Comparison of ENCODE assay signal across 11 cellular contexts in genomic region chr1:152167835-152168534, GRCh38. TPM values are rescaled to one million over a fixed set of nuclear protein-coding genes. Genes with fewer than 3 reads are reported as not detected.
A peak's percentile ranks its signal among the peaks of the same experiment; 100 is the strongest.
DNase-seq lines count a peak whose midpoint lies in the region; ATAC-seq, FAIRE-seq and TF ChIP-seq lines count a peak whose summit lies in the region.
"Had no signal": no experiment of that assay in that cellular context is flagged by ENCODE, and none has a peak within 500 bp of the region (broad histone marks: within the 10 kb centered on the region; RNA-seq: fewer than 3 reads in every experiment).

No MANE protein-coding gene starts in this region.

- no peak for ATAC-seq in HG03442 (IDR thresholded peaks at IDR 0.05; ENCODE audit: unreplicated experiment)
- ATAC-seq in HG03432 (IDR thresholded peaks at IDR 0.05; ENCODE audit: unreplicated experiment) = no peak

- no peaks in the 10 kb centered on the region for H4K20me1 ChIP-seq in keratinocyte (ENCODE audit: control insufficient read depth, extremely low read depth, insufficient read depth, low read length)

- no peaks in the 10 kb centered on the region for H3K9me3 ChIP-seq in keratinocyte (ENCODE audit: control insufficient read depth, low read depth, low read length)
- H3K9me3 ChIP-seq: Peyer's patch had no signal

- H3K79me2 ChIP-seq in keratinocyte (ENCODE audit: control insufficient read depth, insufficient read depth, low read length) = no peaks in the 10 kb centered on the region

- DNase-seq in AG08396 (ENCODE audit: low spot score) (peak; percentile 26), HS-5 (ENCODE audit: low read depth) (peak; percentile 86), amniotic epithelial cell (ENCODE audit: low read depth) (peak; percentile 90), keratinocyte (ENCODE audit: low read depth, low spot score) (peak; percentile 97), D341Med (ENCODE audit: low spot score) (no peak), putamen (ENCODE audit: low spot score) (no peak)
- DNase-seq: caudate nucleus, immature natural killer cell, Peyer's patch had no signal

- FAIRE-seq in keratinocyte (lab: Jason Lieb, UNC) = peak; percentile 99

- dilution Hi-C loops in keratinocyte (cut with MboI; ENCODE audit: extremely low pct_ligation_motif_present, low sequenced_read_pairs) = no loop called here

- H3K4me3 ChIP-seq in keratinocyte (ENCODE audit: control insufficient read depth in 2 of 3, extremely low read depth in 1 of 3, insufficient read depth in 2 of 3, low read depth in 1 of 3, low read length in 3 of 3) = no peak overlapping the region
- H3K4me3 ChIP-seq: Peyer's patch had no signal

- no peaks in the 10 kb centered on the region for H3K36me3 ChIP-seq in keratinocyte (ENCODE audit: control insufficient read depth in 2 of 2, extremely low read depth in 1 of 2, insufficient read depth in 2 of 2, low read length in 2 of 2)
- H3K36me3 ChIP-seq: Peyer's patch had no signal

- H3K4me1 ChIP-seq in keratinocyte (ENCODE audit: control insufficient read depth, extremely low read depth, insufficient read depth, low read length) = peaks cover 37% of the 10 kb centered on the region
- H3K4me1 ChIP-seq: Peyer's patch had no signal

- peak overlapping the region; percentile 69 for H3K4me2 ChIP-seq in keratinocyte (ENCODE audit: control insufficient read depth, extremely low read depth, insufficient read depth, low read depth, low read length)

- peak overlapping the region; percentile 46 for H3K9ac ChIP-seq in keratinocyte (ENCODE audit: control insufficient read depth, extremely low read depth, insufficient read depth, low read length)

- no peak overlapping the region for H2AFZ ChIP-seq in keratinocyte (ENCODE audit: control insufficient read depth, low read length)

- H3K9me1 ChIP-seq in keratinocyte (ENCODE audit: control insufficient read depth, extremely low read depth, insufficient read depth, low read length) = no peaks in the 10 kb centered on the region

- TF ChIP-seq CTCF in keratinocyte (optimal IDR thresholded peaks at IDR 0.05 in 1 of 3, IDR thresholded peaks at IDR 0.05 in 1 of 3, conservative IDR thresholded peaks at IDR 0.05 in 1 of 3; ENCODE audit: extremely low read depth in 1 of 3, insufficient read depth in 2 of 3, low read length in 3 of 3) = no peak

- H3K27me3 ChIP-seq in keratinocyte (ENCODE audit: control insufficient read depth, extremely low read depth, insufficient read depth, low read length) = no peaks in the 10 kb centered on the region
- H3K27me3 ChIP-seq: Peyer's patch had no signal

- H3K27ac ChIP-seq in keratinocyte (ENCODE audit: control insufficient read depth, insufficient read depth, low read length) = peak overlapping the region; percentile 62

RNA-seq across cellular contexts. Expression of gene RPTN, which starts 9.0 kb away (rescaled TPM):
- polyA plus RNA-seq in keratinocyte = 0.37 to 0.64 TPM (median 0.42 TPM) in 3 replicates
- polyA plus RNA-seq in keratinocyte (2011; ENCODE audit: low read depth) = 10.9 TPM
- polyA plus RNA-seq in keratinocyte (2011; cell fraction: cytosol; rRNA removed) = 0.31 and 0.75 TPM in 2 replicates
- 0.99 and 3.8 TPM in 2 replicates for polyA plus RNA-seq in keratinocyte (2011; cell fraction: nucleus; rRNA removed)
- 0.18 and 5.0 TPM in 2 replicates for polyA plus RNA-seq in keratinocyte (2012; ENCODE audit: low replicate concordance)
- polyA minus RNA-seq in keratinocyte = 0.43 to 1.2 TPM (median 0.49 TPM) in 3 replicates
- 0.77 TPM for polyA minus RNA-seq in keratinocyte (2011; cell fraction: cytosol; rRNA and poly(A)+ RNA removed)
- polyA minus RNA-seq in keratinocyte (2011; cell fraction: nucleus; rRNA and poly(A)+ RNA removed) = 1.2 and 1.6 TPM in 2 replicates
- polyA plus RNA-seq: immature natural killer cell had no signal

RNA-seq across cellular contexts. Expression of gene TCHH, which starts 52.7 kb away (rescaled TPM):
- 0.07 to 0.25 TPM (median 0.14 TPM) in 3 replicates for polyA plus RNA-seq in keratinocyte
- polyA plus RNA-seq in keratinocyte (2011; ENCODE audit: low read depth) = 90.7 TPM
- polyA plus RNA-seq in keratinocyte (2011; cell fraction: cytosol; rRNA removed) = 0.19 TPM in 2 replicates
- 0.71 and 0.83 TPM in 2 replicates for polyA plus RNA-seq in keratinocyte (2011; cell fraction: nucleus; rRNA removed)
- polyA plus RNA-seq in keratinocyte (2012; ENCODE audit: low replicate concordance) = 0.30 and 42.4 TPM in 2 replicates
- polyA minus RNA-seq in keratinocyte = 0.03 to 0.13 TPM in 2 of 3 replicates, not detected in the other
- polyA minus RNA-seq in keratinocyte (2011; cell fraction: cytosol; rRNA and poly(A)+ RNA removed) = not detected
- 0.47 and 0.53 TPM in 2 replicates for polyA minus RNA-seq in keratinocyte (2011; cell fraction: nucleus; rRNA and poly(A)+ RNA removed)
- polyA plus RNA-seq: immature natural killer cell had no signal

RNA-seq across cellular contexts. Expression of gene HRNR, which starts 56.0 kb away (rescaled TPM):
- polyA plus RNA-seq in keratinocyte = 0.03 to 0.09 TPM (median 0.06 TPM) in 3 replicates
- 5.9 TPM for polyA plus RNA-seq in keratinocyte (2011; ENCODE audit: low read depth)
- polyA plus RNA-seq in keratinocyte (2011; cell fraction: cytosol; rRNA removed) = under 0.01 and 0.01 TPM in 2 replicates
- 0.09 and 0.20 TPM in 2 replicates for polyA plus RNA-seq in keratinocyte (2011; cell fraction: nucleus; rRNA removed)
- 0.10 and 14.0 TPM in 2 replicates for polyA plus RNA-seq in keratinocyte (2012; ENCODE audit: low replicate concordance)
- polyA minus RNA-seq in keratinocyte = 0.10 to 0.56 TPM (median 0.54 TPM) in 3 replicates
- not detected for polyA minus RNA-seq in keratinocyte (2011; cell fraction: cytosol; rRNA and poly(A)+ RNA removed)
- 0.54 and 1.5 TPM in 2 replicates for polyA minus RNA-seq in keratinocyte (2011; cell fraction: nucleus; rRNA and poly(A)+ RNA removed)
- polyA plus RNA-seq: immature natural killer cell had no signal

Comparison
In these comparisons a context has a peak if more than half of its experiments do, and no peak if none do; other contexts are left out.
1. DNase-seq: peak in AG08396 (single experiment), HS-5 (single experiment), amniotic epithelial cell (single experiment) and keratinocyte (single experiment); none in D341Med (single experiment) and putamen (single experiment).